1 cellular context compared by ENCODE assay signal in genomic region chr11:75813126-75813525, GRCh38.
TF ChIP-seq lines count a peak whose summit lies in the region.

No MANE protein-coding gene starts in this region.

TF ChIP-seq in GM12878, 131 proteins besides CTCF, POLR2A, EP300 and RAD21 (continued from another document):
- TF ChIP-seq STAT3 (IDR thresholded peaks at IDR 0.05; ENCODE audit: low read depth, low read length) (no peak), EED (IDR thresholded peaks at IDR 0.05; ENCODE audit: low read depth) (peak; percentile 71), KDM1A (IDR thresholded peaks at IDR 0.05; ENCODE audit: borderline replicate concordance) (no peak), JUNB (IDR thresholded peaks at IDR 0.05) (peak; percentile 55), PKNOX1 (IDR thresholded peaks at IDR 0.05) (0 out of 2 replicates have a peak, but pooled peaks have one; percentile 32), BACH1 (IDR thresholded peaks at IDR 0.05; ENCODE audit: borderline replicate concordance) (no peak), TCF12 (IDR thresholded peaks at IDR 0.05; ENCODE audit: low read depth, low read length) (peak; percentile 71), NBN (IDR thresholded peaks at IDR 0.05) (no peak), PAX5 (IDR thresholded peaks at IDR 0.05; ENCODE audit: borderline replicate concordance, low read depth, low read length) (0 out of 2 replicates have a peak, but pooled peaks have one; percentile 25), CREB1 (IDR thresholded peaks at IDR 0.05; ENCODE audit: low read depth) (0 out of 2 replicates have a peak, but pooled peaks have one; percentile 31), USF1 (IDR thresholded peaks at IDR 0.05; ENCODE audit: borderline replicate concordance, extremely low read length, insufficient read depth, low read depth, low read length) (no peak), BHLHE40 (IDR thresholded peaks at IDR 0.05; ENCODE audit: borderline replicate concordance in 1 of 2, low read depth in 2 of 2, low read length in 1 of 2) (peak in 1 of 2 experiments; percentile 32; a peak in 1 of 4 replicates), CREM (IDR thresholded peaks at IDR 0.05; ENCODE audit: low read depth) (peak; percentile 56; the same call in 1 of the 2 replicates), PBX3 (IDR thresholded peaks at IDR 0.05; ENCODE audit: insufficient replicate concordance, low read depth, low read length) (no peak), IRF4 (IDR thresholded peaks at IDR 0.05; ENCODE audit: low read depth, low read length) (no peak), TBL1XR1 (IDR thresholded peaks at IDR 0.05; ENCODE audit: low read depth, low read length) (no peak), SRF (IDR thresholded peaks at IDR 0.05; ENCODE audit: low read depth in 2 of 2, low read length in 2 of 2) (no peak), IKZF1 (conservative IDR thresholded peaks at IDR 0.05) (0 out of 2 replicates have a peak, but pooled peaks have one; percentile 10), SREBF2 (IDR thresholded peaks at IDR 0.05; ENCODE audit: low read length) (no peak)
